In the genomic region with DNA sequence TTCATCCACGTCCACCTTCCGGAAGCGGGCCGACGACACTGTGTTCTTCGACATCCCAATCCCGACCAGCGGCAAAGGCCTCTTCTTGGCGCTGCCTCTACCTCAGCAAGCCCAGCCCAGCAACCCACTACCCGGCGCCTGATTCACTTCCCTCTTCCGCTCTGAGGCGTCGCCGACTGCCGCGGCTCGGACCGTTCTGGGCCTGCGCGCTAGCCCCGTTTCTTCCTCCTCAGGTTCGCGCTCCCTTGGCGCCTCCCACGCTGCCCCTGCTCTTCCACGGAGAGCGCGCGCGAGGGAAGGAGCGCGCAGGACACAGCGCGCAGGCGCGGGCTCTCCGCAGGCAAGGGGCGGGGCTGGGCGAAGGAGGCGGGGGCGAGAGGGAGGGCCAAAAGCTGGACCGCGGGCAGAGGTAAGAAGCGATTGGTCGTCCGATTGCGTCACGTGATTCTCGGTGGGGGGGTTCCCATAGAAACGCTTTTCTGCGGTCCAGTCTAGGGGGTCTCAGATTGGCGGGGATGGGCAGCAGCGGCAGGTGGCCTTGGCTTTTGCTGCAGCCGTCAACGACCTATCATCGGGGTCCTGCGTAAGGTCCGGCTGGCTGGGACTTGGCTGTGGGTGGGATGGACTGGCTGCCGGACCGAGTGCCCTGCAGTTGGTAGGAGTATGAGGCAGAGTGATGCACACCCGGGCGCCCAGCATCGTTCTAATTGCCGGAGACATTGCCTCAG, we compare ENCODE assay signal across 8 cellular contexts. TPM values are rescaled to one million over a fixed set of nuclear protein-coding genes. Genes with fewer than 3 reads are reported as not detected.
A peak's percentile ranks its signal among the peaks of the same experiment; 100 is the strongest.
DNase-seq lines count a peak whose midpoint lies in the region; ATAC-seq and TF ChIP-seq lines count a peak whose summit lies in the region.

TSS of gene ARPC5 (minus strand) at position 178 of the 728 bp plus-strand sequence. CDS start at position 54, 124 bp downstream.

- H3K4me3 ChIP-seq in HFF-Myc (replicated peaks; ENCODE audit: low read depth, low read length) (peak within 1 kb of the TSS; percentile 85), NB4 (ENCODE audit: low read depth, low read length) (peak within 1 kb of the TSS; percentile 76), SK-N-MC (peak within 1 kb of the TSS; percentile 94), gastroesophageal sphincter (peak within 1 kb of the TSS; percentile 76 to 81)

- H3K27me3 Mint-ChIP-seq in activated naive CD4-positive, alpha-beta T cell treated with anti-CD3 and anti-CD28 coated beads, Interleukin-2, amount 10 ng/mL, durations not matched to agents 7 days and 5 days, result peaks cover 27% of the 10 kb centered on the region

- DNase-seq in GF-D8 (lab: John Stamatoyannopoulos, UW) (peak; percentile 92), HFF-Myc (ENCODE audit: extremely low read depth, low read depth) (peak; percentile 91), NB4 (ENCODE audit: low read depth) (peak; percentile 97), SK-N-MC (ENCODE audit: low read depth, low spot score) (peak; percentile 70), non-pigmented ciliary epithelial cell (ENCODE audit: low read depth) (peak; percentile 92), superior temporal gyrus (ENCODE audit: extremely low spot score) (peak; percentile 97)
- peak; percentile 96 for DNase-seq in activated naive CD4-positive, alpha-beta T cell treated with anti-CD3 and anti-CD28 coated beads, Interleukin-2, amount 10 ng/mL, durations not matched to agents 7 days and 5 days

- H3K9me3 Mint-ChIP-seq in activated naive CD4-positive, alpha-beta T cell treated with anti-CD3 and anti-CD28 coated beads, Interleukin-2, amount 10 ng/mL, durations not matched to agents 7 days and 5 days, result no peaks in the 10 kb centered on the region

- TF ChIP-seq POLR2A in NB4 (IDR thresholded peaks at IDR 0.05; ENCODE audit: extremely low read depth, insufficient read length) (peak; percentile 79), gastroesophageal sphincter (IDR thresholded peaks at IDR 0.05) (peak; percentile 95 to 97)

- H3K36me3 ChIP-seq in SK-N-MC (ENCODE audit: insufficient read depth, low read length) (peaks cover 20% of the 10 kb centered on the region), gastroesophageal sphincter (peaks cover 0 to under 1% of the 10 kb centered on the region in 2 donors)

- peak within 1 kb of the TSS; percentile 94 for H3K9ac ChIP-seq in SK-N-MC (ENCODE audit: insufficient read length)

- ATAC-seq in gastroesophageal sphincter, result peak; percentile 96

- H3K4me3 Mint-ChIP-seq in activated naive CD4-positive, alpha-beta T cell treated with anti-CD3 and anti-CD28 coated beads, Interleukin-2, amount 10 ng/mL, durations not matched to agents 7 days and 5 days, result peak within 1 kb of the TSS; percentile 97

- peaks cover 32% of the 10 kb centered on the region for H3K4me1 Mint-ChIP-seq in activated naive CD4-positive, alpha-beta T cell treated with anti-CD3 and anti-CD28 coated beads, Interleukin-2, amount 10 ng/mL, durations not matched to agents 7 days and 5 days

- H3K27me3 ChIP-seq in gastroesophageal sphincter, result no peaks in the 10 kb centered on the region

- no peaks in the 10 kb centered on the region for H3K9me3 ChIP-seq in SK-N-MC (ENCODE audit: low read depth, low read length)
- H3K9me3 ChIP-seq in gastroesophageal sphincter, result no peaks in the 10 kb centered on the region

- TF ChIP-seq CTCF in HFF-Myc (IDR thresholded peaks at IDR 0.05; ENCODE audit: low read depth, low read length, missing control alignments) (no peak), NB4 (IDR thresholded peaks at IDR 0.05; ENCODE audit: low read depth, low read length) (no peak), gastroesophageal sphincter (IDR thresholded peaks at IDR 0.05) (no peak)

- H3K27ac ChIP-seq in SK-N-MC (peak within 1 kb of the TSS; percentile 91), gastroesophageal sphincter (peak within 1 kb of the TSS; percentile 94 to 98 (median 96))

- WGBS in gastroesophageal sphincter (ENCODE audit: low coverage in 1 of 2), 2 donors, result 0% methylated on average over 1 of the region's 65 CpGs; no CpG with 5 or more reads in 1 of the 2 donors

- peak within 1 kb of the TSS; percentile 98 for H3K27ac Mint-ChIP-seq in activated naive CD4-positive, alpha-beta T cell treated with anti-CD3 and anti-CD28 coated beads, Interleukin-2, amount 10 ng/mL, durations not matched to agents 7 days and 5 days

- CTCF ChIA-PET in activated naive CD4-positive, alpha-beta T cell treated with anti-CD3 and anti-CD28 coated beads, Interleukin-2, amount 10 ng/mL, durations not matched to agents 7 days and 5 days (lab: Charles Lee), result interaction anchor here (1.4 to 5.8 kb wide), 3 partner anchors 11 to 49 kb away, joined by 3 to 46 read pairs (median 5); partner anchors contain the start of gene APOBEC4

- TF ChIP-seq EP300 in gastroesophageal sphincter (IDR thresholded peaks at IDR 0.05), result no peak

- H3K4me1 ChIP-seq in gastroesophageal sphincter, result peaks cover under 1 to 40% (median 1%) of the 10 kb centered on the region in 3 donors

- peaks cover 25% of the 10 kb centered on the region for H3K36me3 Mint-ChIP-seq in activated naive CD4-positive, alpha-beta T cell treated with anti-CD3 and anti-CD28 coated beads, Interleukin-2, amount 10 ng/mL, durations not matched to agents 7 days and 5 days

RNA-seq across cellular contexts. Expression of gene ARPC5, which starts in this region (rescaled TPM):
- total RNA-seq in gastroesophageal sphincter, result 100 to 1,000 TPM in 2 of 4 donors, 10 to 100 TPM in 2; 66.8 to 154 (median 87.5) TPM

Comparison
In these comparisons a context has a peak if more than half of its experiments do, and no peak if none do; other contexts are left out.
1. Peak in every context shown above with its lines: DNase-seq, ATAC-seq, H3K4me3 ChIP-seq and H3K27ac ChIP-seq.